ENCODE assay signal across 22 cellular contexts in the genomic region with DNA sequence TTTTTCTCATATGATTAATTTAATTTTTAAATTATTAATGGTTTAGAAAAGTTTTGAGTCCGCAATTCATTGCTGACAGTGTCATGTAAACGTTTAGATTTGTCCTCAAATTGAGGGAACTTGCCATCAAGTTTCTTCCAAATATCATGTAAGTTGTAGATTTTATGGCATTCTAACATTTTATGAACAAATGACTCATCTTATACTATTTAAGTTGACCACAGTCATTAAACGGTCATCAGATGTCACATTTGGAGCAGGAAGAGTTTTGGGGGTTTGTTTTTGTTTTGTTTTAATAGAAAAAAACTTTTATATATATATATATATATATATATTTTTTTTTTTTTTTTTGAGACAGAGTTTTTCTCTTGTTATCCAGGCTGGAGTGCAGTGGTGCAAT.
"Had no signal": no experiment of that assay in that cellular context is flagged by ENCODE, and none has a peak within 500 bp of the region (broad histone marks: within the 10 kb centered on the region; RNA-seq: fewer than 3 reads in every experiment).

No MANE protein-coding gene starts in this region.

- H3K27ac ChIP-seq: brain microvascular endothelial cell, coronary artery, esophagus muscularis mucosa, gastrocnemius medialis, heart left ventricle, prostate gland, testis, upper lobe of right lung had no signal

- H3K9me3 ChIP-seq: esophagus muscularis mucosa, gastrocnemius medialis, heart left ventricle, prostate gland, testis, upper lobe of right lung had no signal

- H3K36me3 ChIP-seq: brain microvascular endothelial cell, esophagus muscularis mucosa, gastrocnemius medialis, heart left ventricle, prostate gland, upper lobe of right lung had no signal

- H3K27me3 ChIP-seq: brain microvascular endothelial cell, testis, upper lobe of right lung had no signal

- H3K36me3 Mint-ChIP-seq: activated naive CD8-positive, alpha-beta T cell treated with anti-CD3 and anti-CD28 coated beads, Interleukin-2, amount 10 ng/mL, durations not matched to agents 7 days and 5 days had no signal

- H3K4me3 ChIP-seq: coronary artery, esophagus muscularis mucosa, gastrocnemius medialis, heart left ventricle, lung, prostate gland, testis, upper lobe of right lung had no signal

- H3K9me3 Mint-ChIP-seq: activated naive CD8-positive, alpha-beta T cell treated with anti-CD3 and anti-CD28 coated beads, Interleukin-2, amount 10 ng/mL, durations not matched to agents 7 days and 5 days; central memory CD8-positive, alpha-beta T cell; mesothelial cell of epicardium; stimulated activated naive CD8-positive, alpha-beta T cell treated with anti-CD3 and anti-CD28 coated beads, Interleukin-15, Interleukin-2, amounts not matched to agents 100 ng/mL and 50 ng/mL, for 24 hours; T-helper 2 cell treated with Interferon-gamma antibody and Interleukin-4, amounts not matched to agents 5 μg/mL and 100 μg/mL, for 36 hours had no signal

- ATAC-seq: gastrocnemius medialis, heart left ventricle, right cardiac atrium, upper lobe of right lung had no signal

- DNase-seq: activated CD4-positive, alpha-beta T cell treated with anti-CD3 and anti-CD28 coated beads, Interleukin-2, amount 50 U/mL, for 1 hour; activated CD4-positive, CD25-positive, alpha-beta regulatory T cell; activated CD8-positive, alpha-beta memory T cell treated with anti-CD3 and anti-CD28 coated beads for 24 hours; activated gamma-delta T cell treated with Interleukin-2 at 50 U/mL for 16 hours; activated naive CD8-positive, alpha-beta T cell treated with anti-CD3 and anti-CD28 coated beads, Interleukin-2, amount 10 ng/mL, durations not matched to agents 7 days and 5 days; brain microvascular endothelial cell; gastrocnemius medialis; nephron progenitor cell; occipital lobe; small intestine; testis; upper lobe of right lung had no signal

- H3K4me1 ChIP-seq: prostate gland had no signal

- H3K4me3 Mint-ChIP-seq: activated naive CD8-positive, alpha-beta T cell treated with anti-CD3 and anti-CD28 coated beads, Interleukin-2, amount 10 ng/mL, durations not matched to agents 7 days and 5 days; central memory CD8-positive, alpha-beta T cell; stimulated activated naive CD8-positive, alpha-beta T cell treated with anti-CD3 and anti-CD28 coated beads, Interleukin-15, Interleukin-2, amounts not matched to agents 100 ng/mL and 50 ng/mL, for 24 hours; T-helper 2 cell treated with Interferon-gamma antibody and Interleukin-4, amounts not matched to agents 5 μg/mL and 100 μg/mL, for 36 hours had no signal

- H3K27ac Mint-ChIP-seq: activated naive CD8-positive, alpha-beta T cell treated with anti-CD3 and anti-CD28 coated beads, Interleukin-2, amount 10 ng/mL, durations not matched to agents 7 days and 5 days; mesothelial cell of epicardium; stimulated activated naive CD8-positive, alpha-beta T cell treated with anti-CD3 and anti-CD28 coated beads, Interleukin-15, Interleukin-2, amounts not matched to agents 100 ng/mL and 50 ng/mL, for 24 hours; T-helper 2 cell treated with Interferon-gamma antibody and Interleukin-4, amounts not matched to agents 5 μg/mL and 100 μg/mL, for 36 hours had no signal
